15 cellular contexts compared by ENCODE assay signal in the genomic region with DNA sequence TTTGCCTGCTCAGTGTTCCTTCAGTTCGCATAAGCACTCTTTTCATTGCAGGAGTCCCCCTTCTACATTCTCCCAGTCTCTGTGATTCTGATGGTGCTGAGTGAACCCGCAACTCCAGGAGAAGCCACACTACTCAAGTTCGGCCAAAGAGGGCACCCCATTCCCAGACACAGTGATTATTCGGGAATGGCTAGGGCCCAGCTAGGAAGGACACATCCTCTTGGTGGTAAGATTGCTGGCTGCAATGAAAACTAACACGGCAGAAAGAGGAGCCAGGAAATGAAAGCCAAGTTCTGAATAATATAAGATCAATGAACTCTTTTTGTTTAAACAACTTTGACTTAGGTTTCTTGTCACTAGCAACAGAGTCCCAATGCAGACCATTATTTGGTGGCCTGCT. TPM values are rescaled to one million over a fixed set of nuclear protein-coding genes. Genes with fewer than 3 reads are reported as not detected.
DNase-seq lines count a peak whose midpoint lies in the region; ATAC-seq, FAIRE-seq and TF ChIP-seq lines count a peak whose summit lies in the region.
"Had no signal": no experiment of that assay in that cellular context is flagged by ENCODE, and none has a peak within 500 bp of the region (broad histone marks: within the 10 kb centered on the region; RNA-seq: fewer than 3 reads in every experiment).

No MANE protein-coding gene starts in this region.

- H3K9me3 ChIP-seq in A549: no peaks in the 10 kb centered on the region

- TF ChIP-seq CTCF in A549 (IDR thresholded peaks at IDR 0.05) (no peak), glutamatergic neuron (IDR thresholded peaks at IDR 0.05; ENCODE audit: partially characterized antibody, unreplicated experiment) (no peak)

- POLR2A ChIA-PET in A549 (lab: Yijun Ruan, JAX): no interaction called here

- H3K27me3 Mint-ChIP-seq in glutamatergic neuron (ENCODE audit: unreplicated experiment): no peaks in the 10 kb centered on the region

- peak overlapping the region; percentile 33 for H3K27ac Mint-ChIP-seq in glutamatergic neuron (ENCODE audit: unreplicated experiment)

- peak in 1 of 2 experiments; percentile 15; a peak in 1 of 5 replicates for TF ChIP-seq RAD21 in A549 (conservative IDR thresholded peaks at IDR 0.05 in 1 of 2, IDR thresholded peaks at IDR 0.05 in 1 of 2)

- ATAC-seq in A549: peak; percentile 48 to 70; a peak in 5 of 6 replicates
- ATAC-seq in GM19452 (IDR thresholded peaks at IDR 0.05; ENCODE audit: unreplicated experiment): no peak

- H3K4me2 ChIP-seq in A549: no peak overlapping the region

- peaks cover 11% of the 10 kb centered on the region for H3K4me1 Mint-ChIP-seq in glutamatergic neuron (ENCODE audit: low read depth, unreplicated experiment)

- no peak for TF ChIP-seq POLR2A in A549 (IDR thresholded peaks at IDR 0.05; ENCODE audit: low read length)

- no peak overlapping the region for H3K4me3 ChIP-seq in A549
- H3K4me3 ChIP-seq: SK-N-MC had no signal

- peaks cover 1% of the 10 kb centered on the region for H3K9me3 Mint-ChIP-seq in glutamatergic neuron (ENCODE audit: unreplicated experiment)
- H3K9me3 Mint-ChIP-seq: CD4-positive, CD25-positive, alpha-beta regulatory T cell had no signal

- H3K36me3 Mint-ChIP-seq in glutamatergic neuron (ENCODE audit: unreplicated experiment): no peaks in the 10 kb centered on the region

- no peak for TF ChIP-seq EP300 in A549 (IDR thresholded peaks at IDR 0.05)

- no peak for FAIRE-seq in A549 (lab: Jason Lieb, UNC)
- peak; percentile 92 for FAIRE-seq in G401.6 (lab: Jason Lieb, UNC)
- FAIRE-seq: endothelial cell of umbilical vein had no signal

- DNase-seq in A549 (ENCODE audit: low read depth in 1 of 2, low spot score in 1 of 2) (peak; percentile 35 to 48), OCI-M1 (lab: John Stamatoyannopoulos, UW) (peak; percentile 13), glutamatergic neuron (no peak), activated gamma-delta T cell (lab: John Stamatoyannopoulos, UW) (no peak), NCI-H146 (lab: John Stamatoyannopoulos, UW) (no peak), NCI-H1417 treated with DMSO at 0.1 percent for 48 hours (lab: John Stamatoyannopoulos, UW) (no peak)
- DNase-seq: activated CD4-positive, CD25-positive, alpha-beta regulatory T cell; CD4-positive, CD25-positive, alpha-beta regulatory T cell; NCI-H1048; NCI-H510A treated with DMSO at 0.1 percent for 48 hours; stimulated activated CD4-positive, alpha-beta T cell treated with anti-CD3 and anti-CD28 coated beads, Interleukin-4, amount 100 ng/mL, for 4 hours had no signal

- CTCF ChIA-PET in A549 (lab: Yijun Ruan, JAX): interaction anchor here (0.9 to 7.0 kb wide), 4 partner anchors 12 to 478 kb away, joined by 3 to 56 read pairs (median 3); no protein-coding TSS in a partner anchor

- H3K27ac ChIP-seq in A549: no peak overlapping the region
- H3K27ac ChIP-seq: SK-N-MC had no signal

- H3K4me3 Mint-ChIP-seq in glutamatergic neuron (ENCODE audit: unreplicated experiment): no peak overlapping the region
- H3K4me3 Mint-ChIP-seq: CD4-positive, CD25-positive, alpha-beta regulatory T cell had no signal

- WGBS in A549 (ENCODE audit: missing lambda C conversion rate): 65% methylated on average over 5 of the region's 5 CpGs

- peaks cover 14% of the 10 kb centered on the region; the same call in 2 of the 3 replicates for H3K4me1 ChIP-seq in A549

TF ChIP-seq in A549, 52 proteins besides CTCF, POLR2A, EP300 and RAD21:
- TF ChIP-seq EHF (CRISPR knock-in tag; IDR thresholded peaks at IDR 0.05) (no peak), SMC3 (IDR thresholded peaks at IDR 0.05) (no peak), FOSL2 (IDR thresholded peaks at IDR 0.05) (no peak), FOSL2 (CRISPR knock-in tag; IDR thresholded peaks at IDR 0.05) (no peak), JUN (IDR thresholded peaks at IDR 0.05) (no peak), MAFK (IDR thresholded peaks at IDR 0.05; ENCODE audit: partially characterized antibody) (no peak), RFX5 (IDR thresholded peaks at IDR 0.05) (no peak), HOXB5 (CRISPR knock-in tag; IDR thresholded peaks at IDR 0.05) (no peak), HDAC2 (IDR thresholded peaks at IDR 0.05) (no peak), TFCP2L1 (CRISPR knock-in tag; IDR thresholded peaks at IDR 0.05) (no peak), TP53 (CRISPR knock-in tag; IDR thresholded peaks at IDR 0.05) (no peak), FOXS1 (CRISPR knock-in tag; IDR thresholded peaks at IDR 0.05) (no peak), FOSB (CRISPR knock-in tag; IDR thresholded peaks at IDR 0.05) (no peak), ZFP36 (IDR thresholded peaks at IDR 0.05; ENCODE audit: borderline replicate concordance, partially characterized antibody) (no peak), CHD2 (IDR thresholded peaks at IDR 0.05; ENCODE audit: low read length, partially characterized antibody) (no peak), NR3C1 (IDR thresholded peaks at IDR 0.05) (no peak), RNF2 (IDR thresholded peaks at IDR 0.05; ENCODE audit: borderline replicate concordance, low read depth) (no peak), HEYL (CRISPR knock-in tag; IDR thresholded peaks at IDR 0.05) (no peak), MYC (IDR thresholded peaks at IDR 0.05; ENCODE audit: borderline replicate concordance, low read length) (no peak)
- TF ChIP-seq, protein P1, sequence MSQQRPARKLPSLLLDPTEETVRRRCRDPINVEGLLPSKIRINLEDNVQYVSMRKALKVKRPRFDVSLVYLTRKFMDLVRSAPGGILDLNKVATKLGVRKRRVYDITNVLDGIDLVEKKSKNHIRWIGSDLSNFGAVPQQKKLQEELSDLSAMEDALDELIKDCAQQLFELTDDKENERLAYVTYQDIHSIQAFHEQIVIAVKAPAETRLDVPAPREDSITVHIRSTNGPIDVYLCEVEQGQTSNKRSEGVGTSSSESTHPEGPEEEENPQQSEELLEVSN (IDR thresholded peaks at IDR 0.05; ENCODE audit: borderline replicate concordance, low read depth): no peak
- TF ChIP-seq, protein P2, sequence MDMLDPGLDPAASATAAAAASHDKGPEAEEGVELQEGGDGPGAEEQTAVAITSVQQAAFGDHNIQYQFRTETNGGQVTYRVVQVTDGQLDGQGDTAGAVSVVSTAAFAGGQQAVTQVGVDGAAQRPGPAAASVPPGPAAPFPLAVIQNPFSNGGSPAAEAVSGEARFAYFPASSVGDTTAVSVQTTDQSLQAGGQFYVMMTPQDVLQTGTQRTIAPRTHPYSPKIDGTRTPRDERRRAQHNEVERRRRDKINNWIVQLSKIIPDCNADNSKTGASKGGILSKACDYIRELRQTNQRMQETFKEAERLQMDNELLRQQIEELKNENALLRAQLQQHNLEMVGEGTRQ (IDR thresholded peaks at IDR 0.05): no peak

RNA-seq across cellular contexts. Expression of a gene that starts 14.9 kb away (rescaled TPM):
- polyA plus RNA-seq in A549 (2011; rRNA removed) (129 and 132 TPM in 2 replicates), A549 (2017; fragmentation: RNase III; extraction: RNeasy Plus Mini Kit Qiagen cat#74134 plus additional on column Dnase treatment) (64.6 to 70.2 TPM (median 65.3 TPM) in 3 replicates)
- 39.0 and 55.6 TPM in 2 replicates for polyA plus RNA-seq in A549 (2012; cell fraction: cytosol; rRNA removed)
- 24.0 and 29.6 TPM in 2 replicates for polyA plus RNA-seq in A549 (2012; cell fraction: nucleus; rRNA removed)
- 20.5 and 23.4 TPM in 2 replicates for polyA minus RNA-seq in A549 (2011; rRNA and poly(A)+ RNA removed)
- 2.5 TPM for total RNA-seq in glutamatergic neuron (ENCODE audit: unreplicated experiment)

RNA-seq across cellular contexts. Expression of a gene that starts 20.3 kb away (rescaled TPM):
- 0.27 and 0.30 TPM in 2 replicates for polyA plus RNA-seq in A549 (2011; rRNA removed)
- 0.40 and 0.49 TPM in 2 replicates for polyA plus RNA-seq in A549 (2012; cell fraction: cytosol; rRNA removed)
- 0.42 and 0.58 TPM in 2 replicates for polyA plus RNA-seq in A549 (2012; cell fraction: nucleus; rRNA removed)
- polyA plus RNA-seq in A549 (2017; fragmentation: RNase III; extraction: RNeasy Plus Mini Kit Qiagen cat#74134 plus additional on column Dnase treatment): 0.10 to 0.28 TPM (median 0.18 TPM) in 3 replicates
- polyA minus RNA-seq in A549 (2011; rRNA and poly(A)+ RNA removed): 0.37 TPM in 1 of 2 replicates, not detected in the other
- not detected for total RNA-seq in glutamatergic neuron (ENCODE audit: unreplicated experiment)
- total RNA-seq: endothelial cell of umbilical vein had no signal
- polyA plus RNA-seq: endothelial cell of umbilical vein had no signal

Comparison
In these comparisons a context has a peak if more than half of its experiments do, and no peak if none do; other contexts are left out.
1. DNase-seq: peak in A549 (2 of 2) and OCI-M1 (single experiment); none in glutamatergic neuron (single experiment), activated gamma-delta T cell (single experiment), NCI-H146 (single experiment) and NCI-H1417 treated with DMSO at 0.1 percent for 48 hours (single experiment).